ENCODE assay signal across 8 cellular contexts in the genomic region with DNA sequence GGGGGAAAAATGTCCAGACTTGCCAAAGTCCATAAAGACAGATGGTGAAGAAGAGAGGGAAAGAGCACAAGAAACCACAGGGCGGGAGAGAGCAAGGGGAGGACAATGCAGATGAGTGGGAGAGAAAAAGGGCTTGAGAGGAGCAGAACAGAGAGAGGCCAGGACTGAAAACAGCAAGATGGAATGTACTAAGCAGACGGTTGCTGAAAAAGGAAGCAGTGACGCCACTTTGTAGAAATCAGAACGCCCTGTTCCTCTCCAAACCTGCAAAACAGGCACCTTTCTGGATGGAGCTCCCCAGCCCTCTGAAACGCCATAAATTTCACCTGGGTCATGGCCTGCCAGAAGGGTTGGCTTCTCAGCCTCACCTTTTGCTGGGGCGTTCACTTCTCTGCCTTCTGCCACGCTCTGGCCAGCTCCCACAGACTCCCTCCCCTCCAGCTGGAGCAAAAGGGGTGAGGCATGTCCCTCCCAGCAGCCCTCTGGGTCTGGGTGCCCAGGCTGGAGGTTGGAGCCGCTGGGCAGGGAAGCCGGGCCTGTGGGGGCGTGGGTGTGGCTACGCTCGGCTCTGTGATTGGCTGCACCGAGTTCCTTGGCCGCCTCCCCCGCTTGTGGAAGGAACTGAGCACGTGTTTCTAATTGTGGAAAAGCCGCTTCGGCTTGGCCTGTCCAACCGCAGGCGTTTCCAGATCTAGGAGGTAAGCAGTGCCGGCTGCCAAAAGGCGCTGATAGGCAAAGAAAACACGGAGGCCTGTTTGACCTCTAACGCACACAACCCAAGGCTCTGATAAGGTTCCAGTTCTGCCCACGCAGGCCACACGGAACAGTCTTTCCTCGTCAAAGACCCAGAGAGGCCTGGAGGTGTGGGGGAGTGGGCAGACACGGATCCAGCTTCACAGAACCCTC. TPM values are rescaled to one million over a fixed set of nuclear protein-coding genes. Genes with fewer than 3 reads are reported as not detected.
DNase-seq lines count a peak whose midpoint lies in the region; ATAC-seq and FAIRE-seq lines count a peak whose summit lies in the region.

No MANE protein-coding gene starts in this region.

- peak; percentile 15 for FAIRE-seq in endometrium (lab: Jason Lieb, UNC)

- DNase-seq in COLO829 (ENCODE audit: low spot score) (peak; percentile 35), NCI-H82 (lab: John Stamatoyannopoulos, UW) (peak; percentile 89), mucosa of gallbladder (ENCODE audit: low spot score) (peak; percentile 87), NCI-H774 (lab: John Stamatoyannopoulos, UW) (no peak)
- DNase-seq in activated CD8-positive, alpha-beta memory T cell treated with anti-CD3 and anti-CD28 coated beads for 24 hours = no peak

- ATAC-seq in activated CD4-positive, CD25-positive, alpha-beta regulatory T cell treated with anti-CD3 and anti-CD28 coated beads, Interleukin-2, amount 50 U/mL, for 24 hours = no peak
- no peak for ATAC-seq in HG02571 (IDR thresholded peaks at IDR 0.05; ENCODE audit: unreplicated experiment)

RNA-seq across cellular contexts. Expression of gene SLC7A8, which starts 29.3 kb away (rescaled TPM):
- 98.5 TPM for total RNA-seq in mucosa of gallbladder

RNA-seq across cellular contexts. Expression of gene CEBPE, which starts 35.1 kb away (rescaled TPM):
- total RNA-seq in mucosa of gallbladder = 0.20 TPM

RNA-seq across cellular contexts. Expression of gene CIROP, which starts 49.4 kb away (rescaled TPM):
- not detected for total RNA-seq in mucosa of gallbladder

RNA-seq across cellular contexts. Expression of gene C14orf119, which starts 58.8 kb away (rescaled TPM):
- total RNA-seq in mucosa of gallbladder = 46.1 TPM

RNA-seq across cellular contexts. Expression of gene ACIN1, which starts 59.2 kb away (rescaled TPM):
- total RNA-seq in mucosa of gallbladder = 196 TPM

Comparison
In these comparisons a context has a peak if more than half of its experiments do, and no peak if none do; other contexts are left out.
1. DNase-seq: peak in COLO829 (single experiment), NCI-H82 (single experiment) and mucosa of gallbladder (single experiment); none in NCI-H774 (single experiment) and activated CD8-positive, alpha-beta memory T cell treated with anti-CD3 and anti-CD28 coated beads for 24 hours (single experiment).